26 cellular contexts compared by ENCODE assay signal in the genomic region with DNA sequence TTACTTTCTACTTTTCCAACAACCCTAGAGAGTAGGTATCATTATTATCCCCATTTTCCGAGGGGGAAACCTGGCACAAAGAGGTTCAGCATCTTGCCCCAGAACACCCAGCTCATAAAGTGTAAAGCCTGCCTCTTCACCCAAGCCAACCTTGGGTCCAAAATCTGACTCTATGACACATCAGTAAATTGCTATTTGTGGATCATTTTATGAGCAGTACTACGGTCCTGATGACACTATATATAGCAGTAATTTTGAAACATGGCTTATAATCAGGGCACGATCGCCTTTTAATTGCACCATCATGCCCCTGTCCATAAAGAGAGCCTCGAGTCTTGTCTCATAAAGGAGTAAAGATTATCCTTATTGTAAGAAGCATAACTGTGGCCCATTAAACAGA. TPM values are rescaled to one million over a fixed set of nuclear protein-coding genes. Genes with fewer than 3 reads are reported as not detected.
"Had no signal": no experiment of that assay in that cellular context is flagged by ENCODE, and none has a peak within 500 bp of the region (broad histone marks: within the 10 kb centered on the region; RNA-seq: fewer than 3 reads in every experiment).

No MANE protein-coding gene starts in this region.

- H3K36me3 Mint-ChIP-seq: activated naive CD4-positive, alpha-beta T cell treated with anti-CD3 and anti-CD28 coated beads, Interleukin-2, amount 10 ng/mL, durations not matched to agents 7 days and 5 days; activated naive CD4-positive, alpha-beta T cell treated with anti-CD3 and anti-CD28 coated beads, Interleukin-2, amount 50 U/mL, for 72 hours; activated naive CD8-positive, alpha-beta T cell treated with anti-CD3 and anti-CD28 coated beads, Interleukin-2, amount 10 ng/mL, durations not matched to agents 7 days and 5 days; brain; WTC11 had no signal

- H3K36me3 ChIP-seq: ascending aorta, breast epithelium, cardiac muscle cell, colonic mucosa had no signal

- H3K27me3 ChIP-seq: ascending aorta, breast epithelium, cardiac muscle cell, colonic mucosa had no signal

- H3K9me3 ChIP-seq: ascending aorta, breast epithelium, colonic mucosa had no signal

- DNase-seq: activated CD4-positive, alpha-beta memory T cell treated with anti-CD3 and anti-CD28 coated beads, Interleukin-2, amount 10 ng/mL, durations not matched to agents 7 days and 5 days; activated CD4-positive, alpha-beta T cell treated with anti-CD3 and anti-CD28 coated beads for 1 hour; activated CD4-positive, alpha-beta T cell treated with anti-CD3 and anti-CD28 coated beads for 4 hours; activated CD4-positive, alpha-beta T cell treated with anti-CD3 and anti-CD28 coated beads, Interleukin-2, amount 10 ng/mL, durations not matched to agents 7 days and 5 days; activated CD4-positive, alpha-beta T cell treated with anti-CD3 and anti-CD28 coated beads, Interleukin-2, amount 50 U/mL, for 4 hours; activated CD8-positive, alpha-beta memory T cell treated with anti-CD3 and anti-CD28 coated beads, Interleukin-2, amount 50 U/mL, for 48 hours; activated gamma-delta T cell; activated naive CD4-positive, alpha-beta T cell; activated naive CD4-positive, alpha-beta T cell treated with anti-CD3 and anti-CD28 coated beads, Interleukin-2, amount 10 ng/mL, durations not matched to agents 7 days and 5 days; activated naive CD8-positive, alpha-beta T cell treated with anti-CD3 and anti-CD28 coated beads, Interleukin-2, amount 10 ng/mL, durations not matched to agents 7 days and 5 days; activated T-cell treated with anti-CD3 and anti-CD28 coated beads for 4 hours; activated T-cell treated with anti-CD3 and anti-CD28 coated beads, Interleukin-2, amount 50 U/mL, for 24 hours; activated T-cell treated with anti-CD3 and anti-CD28 coated beads, Interleukin-2, amount 50 U/mL, for 72 hours; central memory CD4-positive, alpha-beta T cell; cerebellar nuclear complex; colonic mucosa; effector CD8-positive, alpha-beta T cell; T-helper 2 cell had no signal

- H3K27ac Mint-ChIP-seq: activated CD4-positive, alpha-beta memory T cell treated with anti-CD3 and anti-CD28 coated beads, Interleukin-2, amount 10 ng/mL, durations not matched to agents 7 days and 5 days; activated CD4-positive, alpha-beta T cell treated with anti-CD3 and anti-CD28 coated beads, Interleukin-2, amount 10 ng/mL, durations not matched to agents 7 days and 5 days; activated naive CD4-positive, alpha-beta T cell treated with anti-CD3 and anti-CD28 coated beads, Interleukin-2, amount 10 ng/mL, durations not matched to agents 7 days and 5 days; activated naive CD4-positive, alpha-beta T cell treated with anti-CD3 and anti-CD28 coated beads, Interleukin-2, amount 50 U/mL, for 72 hours; activated naive CD8-positive, alpha-beta T cell treated with anti-CD3 and anti-CD28 coated beads, Interleukin-2, amount 10 ng/mL, durations not matched to agents 7 days and 5 days; activated T-cell treated with anti-CD3 and anti-CD28 coated beads, Interleukin-2, amount 50 U/mL, for 24 hours; activated T-cell treated with anti-CD3 and anti-CD28 coated beads, Interleukin-2, amount 50 U/mL, for 72 hours had no signal

- ATAC-seq: activated naive CD4-positive, alpha-beta T cell treated with anti-CD3 and anti-CD28 coated beads, Interleukin-2, amount 50 U/mL, for 72 hours; activated T-cell treated with anti-CD3 and anti-CD28 coated beads, Interleukin-2, amount 50 U/mL, for 72 hours; WTC11 had no signal

- H3K27ac ChIP-seq: ascending aorta, breast epithelium, cardiac muscle cell, colonic mucosa, VCaP had no signal

- H3K4me3 Mint-ChIP-seq: activated CD4-positive, alpha-beta memory T cell treated with anti-CD3 and anti-CD28 coated beads, Interleukin-2, amount 10 ng/mL, durations not matched to agents 7 days and 5 days; activated CD4-positive, alpha-beta T cell treated with anti-CD3 and anti-CD28 coated beads, Interleukin-2, amount 10 ng/mL, durations not matched to agents 7 days and 5 days; activated naive CD4-positive, alpha-beta T cell treated with anti-CD3 and anti-CD28 coated beads, Interleukin-2, amount 10 ng/mL, durations not matched to agents 7 days and 5 days; activated naive CD8-positive, alpha-beta T cell treated with anti-CD3 and anti-CD28 coated beads, Interleukin-2, amount 10 ng/mL, durations not matched to agents 7 days and 5 days; activated T-cell treated with anti-CD3 and anti-CD28 coated beads, Interleukin-2, amount 50 U/mL, for 24 hours; activated T-cell treated with anti-CD3 and anti-CD28 coated beads, Interleukin-2, amount 50 U/mL, for 72 hours; brain; WTC11 had no signal

- H3K9me3 Mint-ChIP-seq: activated CD4-positive, alpha-beta memory T cell treated with anti-CD3 and anti-CD28 coated beads, Interleukin-2, amount 10 ng/mL, durations not matched to agents 7 days and 5 days; activated CD4-positive, alpha-beta T cell treated with anti-CD3 and anti-CD28 coated beads, Interleukin-2, amount 10 ng/mL, durations not matched to agents 7 days and 5 days; activated naive CD8-positive, alpha-beta T cell treated with anti-CD3 and anti-CD28 coated beads, Interleukin-2, amount 10 ng/mL, durations not matched to agents 7 days and 5 days; WTC11 had no signal

- H3K4me1 ChIP-seq: ascending aorta, breast epithelium, colonic mucosa had no signal

- FAIRE-seq: frontal cortex had no signal

- H3K4me3 ChIP-seq: ascending aorta, breast epithelium, cardiac muscle cell, colonic mucosa had no signal

- H3K27me3 Mint-ChIP-seq: activated naive CD4-positive, alpha-beta T cell treated with anti-CD3 and anti-CD28 coated beads, Interleukin-2, amount 10 ng/mL, durations not matched to agents 7 days and 5 days; brain had no signal

- H3K4me1 Mint-ChIP-seq: activated CD4-positive, alpha-beta T cell treated with anti-CD3 and anti-CD28 coated beads, Interleukin-2, amount 10 ng/mL, durations not matched to agents 7 days and 5 days; activated naive CD4-positive, alpha-beta T cell treated with anti-CD3 and anti-CD28 coated beads, Interleukin-2, amount 10 ng/mL, durations not matched to agents 7 days and 5 days; activated naive CD8-positive, alpha-beta T cell treated with anti-CD3 and anti-CD28 coated beads, Interleukin-2, amount 10 ng/mL, durations not matched to agents 7 days and 5 days had no signal

RNA-seq across cellular contexts. Expression of gene MAGI1, which starts 9.7 kb away (rescaled TPM):
- total RNA-seq: activated naive CD8-positive, alpha-beta T cell treated with anti-CD3 and anti-CD28 coated beads, Interleukin-2, amount 10 ng/mL, durations not matched to agents 7 days and 5 days had no signal
